18 cellular contexts compared by ENCODE assay signal in genomic region chr3:190532626-190533155, GRCh38. TPM values are rescaled to one million over a fixed set of nuclear protein-coding genes. Genes with fewer than 3 reads are reported as not detected.
DNase-seq lines count a peak whose midpoint lies in the region; ATAC-seq and TF ChIP-seq lines count a peak whose summit lies in the region.
"Had no signal": no experiment of that assay in that cellular context is flagged by ENCODE, and none has a peak within 500 bp of the region (broad histone marks: within the 10 kb centered on the region; RNA-seq: fewer than 3 reads in every experiment).

No MANE protein-coding gene starts in this region.

- H3K9me3 ChIP-seq in A673 (ENCODE audit: low read depth, low read length, poor library complexity, severe bottlenecking) = no peaks in the 10 kb centered on the region
- H3K9me3 ChIP-seq in RWPE2 (ENCODE audit: severe bottlenecking) = no peaks in the 10 kb centered on the region
- no peaks in the 10 kb centered on the region for H3K9me3 ChIP-seq in psoas muscle
- H3K9me3 ChIP-seq: HAP-1, right lobe of liver had no signal

- intact Hi-C loops in A673 (cut with micrococcal nuclease; ENCODE audit: unreplicated experiment) = loop anchor here (5.0 to 10.0 kb wide), 2 partner anchors 35 to 462 kb away; no protein-coding TSS in a partner anchor
- intact Hi-C loops in psoas muscle (cut with DNase I) = no loop called here

- H3K27ac ChIP-seq in A673 (ENCODE audit: low read depth, low read length, poor library complexity, severe bottlenecking) (peak overlapping the region; percentile 93), RWPE2 (ENCODE audit: poor library complexity, severe bottlenecking) (peak overlapping the region; percentile 100), foreskin keratinocyte (peak overlapping the region; percentile 74), psoas muscle (peak overlapping the region; percentile 59)
- H3K27ac ChIP-seq: cardiac muscle cell, VCaP had no signal

- no TSS peak for BruUV-seq in A673 (replicated peaks; lab: Mats Ljungman, UMichigan)

- WGBS in psoas muscle, 3 donors = 78 to 82% (median 79%) methylated on average over 9 of the region's 9 CpGs

- POLR2A ChIA-PET in A673 (lab: Charles Lee; ENCODE audit: low non-redundant PET) = interaction anchor here (0.6 kb wide), 1 partner anchor 11 kb away, joined by 3 read pairs; no protein-coding TSS in a partner anchor

- CTCF ChIA-PET in A673 (lab: Charles Lee) = no interaction called here

- H3K4me3 ChIP-seq in A673 (ENCODE audit: low read depth, low read length, poor library complexity, severe bottlenecking) (no peak overlapping the region), RWPE2 (ENCODE audit: severe bottlenecking) (no peak overlapping the region), psoas muscle (no peak overlapping the region)
- H3K4me3 ChIP-seq: cardiac muscle cell, HAP-1, right lobe of liver had no signal

- H3K36me3 ChIP-seq in A673 (ENCODE audit: insufficient read depth, low read length, poor library complexity, severe bottlenecking) (peaks cover 23% of the 10 kb centered on the region), RWPE2 (ENCODE audit: low read depth) (peaks cover 43% of the 10 kb centered on the region), psoas muscle (ENCODE audit: insufficient read depth in 1 of 2, low read depth in 1 of 2) (no peaks in the 10 kb centered on the region)
- H3K36me3 ChIP-seq: cardiac muscle cell, HAP-1 had no signal

- H3K4me1 ChIP-seq in A673 (ENCODE audit: insufficient read depth, low read length, poor library complexity, severe bottlenecking) = peaks cover 94% of the 10 kb centered on the region
- H3K4me1 ChIP-seq in RWPE2 (ENCODE audit: insufficient read depth, poor library complexity, severe bottlenecking) = peaks cover 74% of the 10 kb centered on the region
- peaks cover 59% of the 10 kb centered on the region for H3K4me1 ChIP-seq in foreskin keratinocyte
- H3K4me1 ChIP-seq in psoas muscle = peaks cover 14% of the 10 kb centered on the region

- peak; percentile 52 for DNase-seq in A673 (ENCODE audit: low spot score)
- no peak for DNase-seq in RWPE2 (ENCODE audit: low spot score)
- no peak for DNase-seq in foreskin keratinocyte
- DNase-seq in psoas muscle = no peak
- DNase-seq in GM19238 (ENCODE audit: insufficient read length, low spot score) = no peak
- no peak for DNase-seq in AG20443 (ENCODE audit: low spot score)
- no peak for DNase-seq in SIG-M5 treated with dmso at 0.1 percent for 504 hours (lab: John Stamatoyannopoulos, UW; ENCODE audit: unreplicated experiment)
- DNase-seq: activated CD8-positive, alpha-beta memory T cell treated with anti-CD3 and anti-CD28 coated beads, Interleukin-2, amount 10 ng/mL, durations not matched to agents 7 days and 5 days; activated naive CD4-positive, alpha-beta T cell treated with anti-CD3 and anti-CD28 coated beads for 36 hours; MM.1S; stimulated activated naive CD8-positive, alpha-beta T cell treated with anti-CD3 and anti-CD28 coated beads, Interleukin-15, amount 100 ng/mL, for 72 hours had no signal

- H3K27me3 ChIP-seq in A673 (replicated peaks; ENCODE audit: insufficient read depth, low read depth, low read length, poor library complexity) (no peaks in the 10 kb centered on the region), RWPE2 (ENCODE audit: insufficient read depth, poor library complexity, severe bottlenecking) (no peaks in the 10 kb centered on the region), foreskin keratinocyte (no peaks in the 10 kb centered on the region), psoas muscle (ENCODE audit: insufficient read depth in 3 of 3, low read length in 2 of 3) (no peaks in the 10 kb centered on the region)
- H3K27me3 ChIP-seq: cardiac muscle cell, right lobe of liver had no signal

- TF ChIP-seq CTCF in A673 (conservative IDR thresholded peaks at IDR 0.05; ENCODE audit: low read depth, low read length) = no peak
- no peak for TF ChIP-seq CTCF in RWPE2 (IDR thresholded peaks at IDR 0.05; ENCODE audit: poor library complexity, severe bottlenecking)
- TF ChIP-seq CTCF in foreskin keratinocyte (conservative IDR thresholded peaks at IDR 0.05) = no peak
- TF ChIP-seq CTCF in psoas muscle (IDR thresholded peaks at IDR 0.05) = no peak

- no peak for ATAC-seq in RWPE2 (ENCODE audit: low read depth)
- ATAC-seq in foreskin keratinocyte = no peak
- ATAC-seq in psoas muscle = no peak
- no peak for ATAC-seq in HG02623 (IDR thresholded peaks at IDR 0.05; ENCODE audit: unreplicated experiment)
- ATAC-seq: activated CD8-positive, alpha-beta memory T cell treated with anti-CD3 and anti-CD28 coated beads, Interleukin-2, amount 10 ng/mL, durations not matched to agents 7 days and 5 days; left colon; natural killer cell treated with Interleukin-12 subunit alpha and Interleukin-12 subunit beta and Interleukin-15 and Interleukin-18, amount 100 ng/mL, for 72 hours; stimulated activated naive CD8-positive, alpha-beta T cell treated with anti-CD3 and anti-CD28 coated beads, Interleukin-15, amount 100 ng/mL, for 72 hours had no signal

RNA-seq across cellular contexts. Expression of gene IL1RAP, which starts 18.8 kb away (rescaled TPM):
- total RNA-seq in A673 (2021) = 207 and 233 TPM in 2 replicates
- total RNA-seq in foreskin keratinocyte = 33.1 and 44.5 TPM in 2 replicates
- 7.8 and 12.7 TPM in 2 replicates for polyA plus RNA-seq in foreskin keratinocyte
- total RNA-seq in psoas muscle = 1 to 10 TPM; 2.1 to 5.2 (median 4.6) TPM
- polyA plus RNA-seq in psoas muscle = 1 to 10 TPM in 2 of 3 donors, under 1 TPM in 1; 0.70 to 6.3 (median 1.1) TPM
